In the genomic region with DNA sequence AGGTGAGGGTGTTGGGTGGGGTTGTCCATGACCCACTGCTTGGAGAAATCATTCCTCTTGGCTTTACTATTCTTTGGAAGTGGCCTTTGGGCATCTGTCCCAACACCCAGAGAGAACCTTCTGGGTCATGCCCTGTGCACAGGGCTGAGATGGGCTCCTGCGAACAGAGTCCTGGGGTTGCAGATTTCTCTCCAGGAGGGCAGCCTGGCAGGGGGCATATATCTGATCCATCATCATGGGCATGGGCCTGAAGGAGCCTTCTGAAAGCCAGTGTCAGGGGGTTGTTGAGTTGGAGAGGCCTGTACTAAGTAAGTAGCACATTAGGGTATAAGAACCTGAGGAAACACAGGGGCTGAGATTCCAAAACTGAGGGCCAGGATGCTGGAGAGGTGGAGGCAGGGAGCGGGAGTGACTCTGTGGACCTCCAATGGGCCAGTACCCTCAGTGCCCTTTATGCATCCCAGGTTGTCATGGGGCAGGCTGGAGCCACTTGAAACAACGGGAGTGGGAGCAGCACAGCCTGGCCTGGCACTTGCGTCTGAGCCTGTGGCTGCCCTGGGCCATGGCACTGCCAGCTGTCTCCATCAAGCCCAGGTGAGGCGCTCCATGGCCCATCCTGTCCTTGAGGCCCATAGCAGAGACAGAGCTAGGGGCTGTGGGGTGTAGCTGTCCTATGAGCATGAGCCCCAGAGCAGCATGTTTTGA, we compare ENCODE assay signal across 17 cellular contexts.
DNase-seq lines count a peak whose midpoint lies in the region; ATAC-seq and TF ChIP-seq lines count a peak whose summit lies in the region.
"Had no signal": no experiment of that assay in that cellular context is flagged by ENCODE, and none has a peak within 500 bp of the region (broad histone marks: within the 10 kb centered on the region; RNA-seq: fewer than 3 reads in every experiment).

No MANE protein-coding gene starts in this region.

- H4K20me1 ChIP-seq in hepatocyte (ENCODE audit: insufficient read depth, poor library complexity, severe bottlenecking) (no peaks in the 10 kb centered on the region), smooth muscle cell (ENCODE audit: low read depth) (no peaks in the 10 kb centered on the region)

- no peaks in the 10 kb centered on the region for H3K4me1 Mint-ChIP-seq in activated T-cell treated with anti-CD3 and anti-CD28 coated beads, Interleukin-2, amount 50 U/mL, for 24 hours (ENCODE audit: low read depth)
- H3K4me1 Mint-ChIP-seq: CD14-positive monocyte had no signal

- TF ChIP-seq CTCF in hepatocyte (IDR thresholded peaks at IDR 0.05; ENCODE audit: poor library complexity), result no peak
- no peak for TF ChIP-seq CTCF in upper lobe of left lung (IDR thresholded peaks at IDR 0.05)
- no peak for TF ChIP-seq CTCF in smooth muscle cell (IDR thresholded peaks at IDR 0.05; ENCODE audit: borderline replicate concordance, insufficient read depth, poor library complexity, severe bottlenecking)

- no peaks in the 10 kb centered on the region for H3K79me1 ChIP-seq in neuronal stem cell (ENCODE audit: low read depth, low read length)

- H2BK5ac ChIP-seq in neuronal stem cell (ENCODE audit: low read length), result no peak overlapping the region

- H3K23ac ChIP-seq in neuronal stem cell (ENCODE audit: low read depth, low read length, poor library complexity), result no peak overlapping the region

- H3K27me3 ChIP-seq in hepatocyte, result no peaks in the 10 kb centered on the region
- peaks cover 0 to 2% (median 0%) of the 10 kb centered on the region in 3 experiments for H3K27me3 ChIP-seq in neuronal stem cell (ENCODE audit: control insufficient read depth in 3 of 3, insufficient read depth in 3 of 3, low read depth in 1 of 3, low read length in 3 of 3)
- no peaks in the 10 kb centered on the region for H3K27me3 ChIP-seq in upper lobe of left lung
- no peaks in the 10 kb centered on the region for H3K27me3 ChIP-seq in smooth muscle cell (ENCODE audit: low read depth)

- no peak overlapping the region for H3K27ac Mint-ChIP-seq in activated T-cell treated with anti-CD3 and anti-CD28 coated beads, Interleukin-2, amount 50 U/mL, for 24 hours

- no peaks in the 10 kb centered on the region for H3K9me3 Mint-ChIP-seq in activated T-cell treated with anti-CD3 and anti-CD28 coated beads, Interleukin-2, amount 50 U/mL, for 24 hours

- H3K4ac ChIP-seq in neuronal stem cell (ENCODE audit: low read length), result no peak overlapping the region

- TF ChIP-seq POLR2A in upper lobe of left lung (IDR thresholded peaks at IDR 0.05), result no peak

- H4K8ac ChIP-seq in neuronal stem cell (ENCODE audit: low read depth, low read length), result no peak overlapping the region

- WGBS in hepatocyte (ENCODE audit: low lambda C conversion rate, missing lambda C conversion rate), result 93% methylated on average over 5 of the region's 5 CpGs
- WGBS in neuronal stem cell (ENCODE audit: extremely low coverage in 2 of 2, insufficient read length in 2 of 2, insufficient replicate concordance in 1 of 2), 2 donors, result no CpG with 5 or more reads among the region's 5 CpGs
- WGBS in upper lobe of left lung, 2 donors, result 93 to 100% methylated on average over 2 to 5 of the region's 5 CpGs
- WGBS in smooth muscle cell (ENCODE audit: low lambda C conversion rate), result 89% methylated on average over 5 of the region's 5 CpGs

- TF ChIP-seq EP300 in upper lobe of left lung (IDR thresholded peaks at IDR 0.05), result no peak

- no peak overlapping the region for H2BK12ac ChIP-seq in neuronal stem cell (ENCODE audit: low read length)

- ATAC-seq in upper lobe of left lung (ENCODE audit: low FRiP score in 2 of 2), result no peak

- no peaks in the 10 kb centered on the region for H3K9me2 ChIP-seq in hepatocyte (replicated peaks; ENCODE audit: insufficient read depth)

- no peak overlapping the region for H4K91ac ChIP-seq in neuronal stem cell (ENCODE audit: low read depth, low read length, poor library complexity)

- no peaks in the 10 kb centered on the region for H3K36me3 ChIP-seq in hepatocyte (replicated peaks; ENCODE audit: insufficient read depth, low read depth)
- H3K36me3 ChIP-seq in neuronal stem cell (replicated peaks in 1 of 2; ENCODE audit: control insufficient read depth in 2 of 2, insufficient read depth in 2 of 2, low read length in 2 of 2), result no peaks in the 10 kb centered on the region
- H3K36me3 ChIP-seq in upper lobe of left lung, result no peaks in the 10 kb centered on the region
- no peaks in the 10 kb centered on the region for H3K36me3 ChIP-seq in smooth muscle cell (ENCODE audit: low read depth)

- H3K4me2 ChIP-seq in hepatocyte, result no peak overlapping the region
- no peak overlapping the region for H3K4me2 ChIP-seq in neuronal stem cell (ENCODE audit: insufficient read depth, low read length, poor library complexity, severe bottlenecking)
- H3K4me2 ChIP-seq in smooth muscle cell, result no peak overlapping the region

- peak overlapping the region; percentile 50 for H3K18ac ChIP-seq in neuronal stem cell (ENCODE audit: low read length)

- no peaks in the 10 kb centered on the region for H3K27me3 Mint-ChIP-seq in activated T-cell treated with anti-CD3 and anti-CD28 coated beads, Interleukin-2, amount 50 U/mL, for 24 hours

- H2BK120ac ChIP-seq in neuronal stem cell (ENCODE audit: low read depth, low read length), result no peak overlapping the region

- H3K9me3 ChIP-seq in hepatocyte (ENCODE audit: low read depth) (no peaks in the 10 kb centered on the region), neuronal stem cell (replicated peaks in 1 of 2; ENCODE audit: control insufficient read depth in 2 of 2, insufficient read depth in 1 of 2, low read depth in 1 of 2, low read length in 2 of 2) (no peaks in the 10 kb centered on the region), upper lobe of left lung (no peaks in the 10 kb centered on the region), smooth muscle cell (replicated peaks; ENCODE audit: low read depth) (no peaks in the 10 kb centered on the region)

- H3K27ac ChIP-seq in hepatocyte (peak overlapping the region; percentile 88), neuronal stem cell (replicated peaks; ENCODE audit: low read length) (no peak overlapping the region), upper lobe of left lung (no peak overlapping the region), smooth muscle cell (ENCODE audit: low read depth) (no peak overlapping the region)

- no peak overlapping the region for H3K4me3 Mint-ChIP-seq in activated T-cell treated with anti-CD3 and anti-CD28 coated beads, Interleukin-2, amount 50 U/mL, for 24 hours
- H3K4me3 Mint-ChIP-seq: CD14-positive monocyte had no signal

- H3K4me1 ChIP-seq in hepatocyte (ENCODE audit: insufficient read depth) (peaks cover 21% of the 10 kb centered on the region), neuronal stem cell (ENCODE audit: control insufficient read depth in 2 of 2, insufficient read depth in 1 of 2, low read depth in 1 of 2, low read length in 2 of 2) (peaks cover 0 to 2% of the 10 kb centered on the region in 2 donors), upper lobe of left lung (no peaks in the 10 kb centered on the region), smooth muscle cell (ENCODE audit: low read depth) (no peaks in the 10 kb centered on the region)

- H3K4me3 ChIP-seq in hepatocyte (no peak overlapping the region), neuronal stem cell (ENCODE audit: low read length in 2 of 2) (no peak overlapping the region), upper lobe of left lung (no peak overlapping the region), smooth muscle cell (no peak overlapping the region)

- H3K79me2 ChIP-seq in hepatocyte (no peaks in the 10 kb centered on the region), smooth muscle cell (ENCODE audit: low read depth) (no peaks in the 10 kb centered on the region)

- H3K14ac ChIP-seq in neuronal stem cell (ENCODE audit: low read length), result no peak overlapping the region

- no peak overlapping the region for H2AK5ac ChIP-seq in neuronal stem cell (ENCODE audit: low read depth, low read length)

- H3K36me3 Mint-ChIP-seq in activated T-cell treated with anti-CD3 and anti-CD28 coated beads, Interleukin-2, amount 50 U/mL, for 24 hours (ENCODE audit: low read depth), result no peaks in the 10 kb centered on the region
- H3K36me3 Mint-ChIP-seq: CD14-positive monocyte had no signal

- H3K9ac ChIP-seq in neuronal stem cell (ENCODE audit: low read depth, low read length, poor library complexity) (no peak overlapping the region), smooth muscle cell (ENCODE audit: low read depth) (no peak overlapping the region)

- H2BK15ac ChIP-seq in neuronal stem cell (ENCODE audit: low read length), result no peak overlapping the region

- no peak overlapping the region for H2AFZ ChIP-seq in hepatocyte
- no peak overlapping the region for H2AFZ ChIP-seq in neuronal stem cell (ENCODE audit: low read length)
- H2AFZ ChIP-seq in smooth muscle cell (ENCODE audit: low read depth), result no peak overlapping the region

- H3F3A ChIP-seq in smooth muscle cell (ENCODE audit: low read depth), result no peaks in the 10 kb centered on the region

- DNase-seq in activated T-cell treated with anti-CD3 and anti-CD28 coated beads, Interleukin-2, amount 50 U/mL, for 24 hours, result peak; percentile 17
- DNase-seq in activated T-cell treated with anti-CD3 and anti-CD28 coated beads for 4 hours, result no peak
- DNase-seq in hepatocyte (ENCODE audit: low spot score), result no peak
- no peak for DNase-seq in neuronal stem cell (ENCODE audit: low spot score)
- DNase-seq in upper lobe of left lung, result peak; percentile 19 to 48
- no peak for DNase-seq in DMS153 treated with DMSO at 0.1 percent for 48 hours (lab: John Stamatoyannopoulos, UW; ENCODE audit: unreplicated experiment)
- DNase-seq in smooth muscle cell (lab: John Stamatoyannopoulos, UW; ENCODE audit: unreplicated experiment), result no peak
- DNase-seq in NCI-H1105 (lab: John Stamatoyannopoulos, UW), result no peak
- DNase-seq: 8988T; DND-41; IMR-90; NCI-H1417 treated with DMSO at 0.1 percent for 48 hours; NCI-H1930; NCI-H526 treated with DMSO at 0.1 percent for 48 hours; NK-92 treated with Interleukin-12 subunit alpha and Interleukin-12 subunit beta, amount 100 ng/mL, for 24 hours; Right ventricle myocardium superior had no signal

Comparison
In these comparisons a context has a peak if more than half of its experiments do, and no peak if none do; other contexts are left out.
1. DNase-seq: peak in activated T-cell treated with anti-CD3 and anti-CD28 coated beads, Interleukin-2, amount 50 U/mL, for 24 hours (single experiment) and upper lobe of left lung (2 of 2); none in activated T-cell treated with anti-CD3 and anti-CD28 coated beads for 4 hours (single experiment), hepatocyte (single experiment), neuronal stem cell (single experiment), DMS153 treated with DMSO at 0.1 percent for 48 hours (single experiment), smooth muscle cell (single experiment) and NCI-H1105 (single experiment).